18 cellular contexts compared by ENCODE assay signal in genomic region chr2:226882606-226883005, GRCh38.
"Had no signal": no experiment of that assay in that cellular context is flagged by ENCODE, and none has a peak within 500 bp of the region (broad histone marks: within the 10 kb centered on the region; RNA-seq: fewer than 3 reads in every experiment).

No MANE protein-coding gene starts in this region.

- H3K9me3 ChIP-seq: esophagus squamous epithelium, left lung, lower lobe of right lung, ovary, right atrium auricular region, tibial artery, upper lobe of left lung, uterus had no signal

- DNase-seq: effector memory CD8-positive, alpha-beta T cell; esophagus squamous epithelium; heart right ventricle; hypothalamus; islet precursor cell; left lung; lower lobe of right lung; nucleus accumbens; ovary; stimulated activated CD4-positive, alpha-beta T cell treated with anti-CD3 and anti-CD28 coated beads, Interleukin-4, amount 100 ng/mL, for 1 hour; stimulated activated CD8-positive, alpha-beta memory T cell treated with anti-CD3 and anti-CD28 coated beads, Interleukin-4, amount 100 ng/mL, for 48 hours; tibial artery; upper lobe of left lung; uterus had no signal

- H3K4me1 ChIP-seq: esophagus squamous epithelium, left lung, lower lobe of right lung, neural progenitor cell, right atrium auricular region, tibial artery, upper lobe of left lung, uterus had no signal

- H3K4me3 ChIP-seq: esophagus squamous epithelium, heart right ventricle, left lung, lower lobe of right lung, neural progenitor cell, ovary, right atrium auricular region, tibial artery, upper lobe of left lung, uterus had no signal

- H3K36me3 ChIP-seq: lower lobe of right lung, neural progenitor cell, ovary, right atrium auricular region, upper lobe of left lung, uterus had no signal

- H2AFZ ChIP-seq: neural progenitor cell had no signal

- H3K27me3 ChIP-seq: esophagus squamous epithelium, heart right ventricle, left lung, neural progenitor cell, ovary, right atrium auricular region, tibial artery, upper lobe of left lung, uterus had no signal

- ATAC-seq: effector memory CD8-positive, alpha-beta T cell; heart right ventricle; left lung; lower lobe of right lung; natural killer cell treated with Interleukin-12 subunit alpha and Interleukin-12 subunit beta and Interleukin-15 and Interleukin-18, amount 100 ng/mL, for 72 hours; stimulated activated effector memory CD8-positive, alpha-beta T cell treated with anti-CD3 and anti-CD28 coated beads, Interleukin-12 subunit alpha, Interleukin-12 subunit beta, amount 100 ng/mL, for 72 hours had no signal

- H3K9ac ChIP-seq: neural progenitor cell had no signal

- H3K4me2 ChIP-seq: neural progenitor cell had no signal

- H3K27ac ChIP-seq: esophagus squamous epithelium, heart right ventricle, left lung, lower lobe of right lung, neural progenitor cell, ovary, right atrium auricular region, tibial artery, upper lobe of left lung, uterus had no signal
